1 cellular context compared by ENCODE assay signal in genomic region chr2:233074106-233074505, GRCh38.
TF ChIP-seq lines count a peak whose summit lies in the region.

No MANE protein-coding gene starts in this region.

TF ChIP-seq in H1, 55 proteins besides CTCF, POLR2A, EP300 and RAD21:
- TF ChIP-seq CTBP2 (IDR thresholded peaks at IDR 0.05; ENCODE audit: borderline replicate concordance, insufficient read depth, insufficient read length, low read length) = no peak
- TF ChIP-seq CREB1 (IDR thresholded peaks at IDR 0.05) = no peak
- no peak for TF ChIP-seq RFX5 (IDR thresholded peaks at IDR 0.05; ENCODE audit: borderline replicate concordance, low read depth, low read length)
- no peak for TF ChIP-seq YY1 (IDR thresholded peaks at IDR 0.05; ENCODE audit: low read depth, low read length)
- no peak for TF ChIP-seq NANOG (IDR thresholded peaks at IDR 0.05; ENCODE audit: insufficient read depth, low read depth, low read length, poor library complexity, severe bottlenecking)
- no peak for TF ChIP-seq KDM5A (IDR thresholded peaks at IDR 0.05; ENCODE audit: low read length)
- no peak for TF ChIP-seq BRCA1 (IDR thresholded peaks at IDR 0.05; ENCODE audit: low read depth, low read length)
- no peak for TF ChIP-seq TAF1 (IDR thresholded peaks at IDR 0.05; ENCODE audit: low read depth, low read length)
- TF ChIP-seq SIRT6 (IDR thresholded peaks at IDR 0.05; ENCODE audit: low read length) = no peak
- TF ChIP-seq SP2 (IDR thresholded peaks at IDR 0.05; ENCODE audit: low read length) = no peak
- no peak for TF ChIP-seq SIX5 (IDR thresholded peaks at IDR 0.05; ENCODE audit: low read depth, low read length)
- no peak for TF ChIP-seq SIN3A (conservative IDR thresholded peaks at IDR 0.05 in 1 of 2, IDR thresholded peaks at IDR 0.05 in 1 of 2; ENCODE audit: low read depth in 1 of 2, low read length in 2 of 2)
- TF ChIP-seq ZNF274 (IDR thresholded peaks at IDR 0.05; ENCODE audit: borderline replicate concordance, extremely low read depth, low read length) = no peak
- no peak for TF ChIP-seq ASH2L (IDR thresholded peaks at IDR 0.05; ENCODE audit: low read length)
- TF ChIP-seq CEBPB (IDR thresholded peaks at IDR 0.05; ENCODE audit: low read depth, low read length) = no peak
- TF ChIP-seq CBX5 (IDR thresholded peaks at IDR 0.05; ENCODE audit: low read depth, low read length) = no peak
- TF ChIP-seq POLR2AphosphoS5 (IDR thresholded peaks at IDR 0.05; ENCODE audit: low read depth, low read length) = no peak
- TF ChIP-seq MAFK (IDR thresholded peaks at IDR 0.05; ENCODE audit: low read depth, low read length) = no peak
TF ChIP-seq in H1: peak in this region for 0.
